ENCODE assay signal across 9 cellular contexts in genomic region chr9:73153793-73154227, GRCh38. TPM values are rescaled to one million over a fixed set of nuclear protein-coding genes. Genes with fewer than 3 reads are reported as not detected.
DNase-seq lines count a peak whose midpoint lies in the region; ATAC-seq, FAIRE-seq and TF ChIP-seq lines count a peak whose summit lies in the region.
"Had no signal": no experiment of that assay in that cellular context is flagged by ENCODE, and none has a peak within 500 bp of the region (broad histone marks: within the 10 kb centered on the region; RNA-seq: fewer than 3 reads in every experiment).

No MANE protein-coding gene starts in this region.

- H3K4me1 Mint-ChIP-seq in Caco-2 (ENCODE audit: low read depth, unreplicated experiment): no peaks in the 10 kb centered on the region

- H3K4me1 ChIP-seq in esophagus (ENCODE audit: control insufficient read depth in 2 of 2, insufficient read depth in 2 of 2, low read length in 1 of 2) (peaks cover 0 to 2% of the 10 kb centered on the region in 2 donors), trophoblast cell (ENCODE audit: control insufficient read depth in 1 of 2, insufficient read depth in 2 of 2, low read length in 2 of 2) (peaks cover 0 to 5% of the 10 kb centered on the region in 2 experiments), Caco-2 (no peaks in the 10 kb centered on the region)

- H3K27ac Mint-ChIP-seq in Caco-2 (ENCODE audit: unreplicated experiment): no peak overlapping the region

- no peak for TF ChIP-seq CTCF in Caco-2 (IDR thresholded peaks at IDR 0.05; ENCODE audit: insufficient read depth in 1 of 2, low read depth in 1 of 2, low read length in 1 of 2, severe bottlenecking in 1 of 2, unreplicated experiment in 1 of 2)

- H3K4me3 Mint-ChIP-seq in Caco-2 (ENCODE audit: unreplicated experiment): no peak overlapping the region

- POLR2A ChIA-PET in Caco-2 (lab: Charles Lee): no interaction called here

- H3K36me3 ChIP-seq in esophagus (ENCODE audit: control insufficient read depth in 2 of 2, insufficient read depth in 2 of 2, low read length in 1 of 2): no peaks in the 10 kb centered on the region
- peaks cover 5 to 7% of the 10 kb centered on the region in 2 experiments for H3K36me3 ChIP-seq in trophoblast cell (ENCODE audit: control insufficient read depth in 1 of 2, insufficient read depth in 2 of 2, low read length in 2 of 2)
- no peaks in the 10 kb centered on the region for H3K36me3 ChIP-seq in Caco-2 (ENCODE audit: control insufficient read depth, insufficient read depth, low read length)

- H3K9me3 ChIP-seq in esophagus (ENCODE audit: control insufficient read depth in 2 of 2, insufficient read depth in 1 of 2, low read depth in 1 of 2, low read length in 1 of 2): no peaks in the 10 kb centered on the region
- H3K9me3 ChIP-seq in trophoblast cell (ENCODE audit: insufficient read depth, low read depth, low read length): no peaks in the 10 kb centered on the region
- H3K9me3 ChIP-seq in Caco-2: no peaks in the 10 kb centered on the region

- DNase-seq in ELR (ENCODE audit: low read depth) (peak; percentile 69), RCC 7860 (ENCODE audit: low spot score) (peak; percentile 80), trophoblast cell (peak in 1 of 2 donors; percentile 65), middle frontal gyrus (ENCODE audit: extremely low spot score, low spot score) (no peak), Caco-2 (no peak), T1000 (lab: John Stamatoyannopoulos, UW) (no peak)

- no peak overlapping the region for H2AK5ac ChIP-seq in trophoblast cell (ENCODE audit: low read length)

- no peaks in the 10 kb centered on the region for H3K27me3 Mint-ChIP-seq in Caco-2 (ENCODE audit: insufficient read depth, unreplicated experiment)

- intact Hi-C loops in Caco-2 (cut with micrococcal nuclease; ENCODE audit: unreplicated experiment): no loop called here

- H2AFZ ChIP-seq in trophoblast cell (ENCODE audit: insufficient read depth, low read length, poor library complexity): no peak overlapping the region

- peak overlapping the region; percentile 50 to 95 for H3K4me3 ChIP-seq in esophagus (ENCODE audit: low read depth in 1 of 2, low read length in 2 of 2)
- H3K4me3 ChIP-seq in trophoblast cell (ENCODE audit: low read depth, low read length): no peak overlapping the region
- no peak overlapping the region for H3K4me3 ChIP-seq in Caco-2 (ENCODE audit: low read depth, low read length)

- BruUV-seq in Caco-2 (replicated peaks; lab: Mats Ljungman, UMichigan): no TSS peak

- H3K27me3 ChIP-seq in esophagus (ENCODE audit: control insufficient read depth in 1 of 2, insufficient read depth in 2 of 2, low read length in 2 of 2) (no peaks in the 10 kb centered on the region), trophoblast cell (ENCODE audit: insufficient read depth, low read length) (no peaks in the 10 kb centered on the region), Caco-2 (replicated peaks; ENCODE audit: control insufficient read depth, insufficient read depth, low read length) (no peaks in the 10 kb centered on the region)

- no peak overlapping the region for H4K12ac ChIP-seq in trophoblast cell (ENCODE audit: low read depth, low read length)

- WGBS in esophagus, 2 donors: 17 to 37% methylated on average over 4 of the region's 4 CpGs
- no CpG with 5 or more reads among the region's 4 CpGs for WGBS in trophoblast cell (ENCODE audit: extremely low coverage, insufficient coverage, insufficient read length)

- H3K4me2 ChIP-seq in trophoblast cell (ENCODE audit: low read length): peak overlapping the region; percentile 70

- no peak for FAIRE-seq in RCC 7860 (lab: Jason Lieb, UNC)
- FAIRE-seq: TTC549 had no signal

- no peak overlapping the region for H3K18ac ChIP-seq in trophoblast cell (ENCODE audit: low read length)

- H3K36me3 Mint-ChIP-seq in Caco-2 (ENCODE audit: insufficient read depth, unreplicated experiment): no peaks in the 10 kb centered on the region

- no peak overlapping the region for H3K14ac ChIP-seq in trophoblast cell (ENCODE audit: low read length)

- H4K91ac ChIP-seq in trophoblast cell (ENCODE audit: low read depth, low read length): no peak overlapping the region

- no peak for ATAC-seq in HG03025 (IDR thresholded peaks at IDR 0.05; ENCODE audit: low FRiP score, unreplicated experiment)

- no peak overlapping the region for H2BK120ac ChIP-seq in trophoblast cell (ENCODE audit: insufficient read depth, low read length, poor library complexity)

- peaks cover 6% of the 10 kb centered on the region for H3K79me2 ChIP-seq in trophoblast cell (ENCODE audit: control insufficient read depth, insufficient read depth, low read length, poor library complexity)

- CTCF ChIA-PET in Caco-2 (lab: Charles Lee): no interaction called here

- no peaks in the 10 kb centered on the region for H3K9me3 Mint-ChIP-seq in Caco-2 (ENCODE audit: unreplicated experiment)

- no peak overlapping the region for H4K8ac ChIP-seq in trophoblast cell (ENCODE audit: low read depth, low read length)

- H3K9ac ChIP-seq in trophoblast cell (ENCODE audit: low read length): no peak overlapping the region

- H3K79me1 ChIP-seq in trophoblast cell (ENCODE audit: low read length): peaks cover 6% of the 10 kb centered on the region

- H3K4ac ChIP-seq in trophoblast cell (ENCODE audit: low read depth, low read length): peak overlapping the region; percentile 30

- no peak overlapping the region for H2BK5ac ChIP-seq in trophoblast cell (ENCODE audit: low read depth, low read length, poor library complexity)

- no peak overlapping the region for H3K23ac ChIP-seq in trophoblast cell (ENCODE audit: low read length)

- H2BK12ac ChIP-seq in trophoblast cell (ENCODE audit: low read length): no peak overlapping the region

- H3K27ac ChIP-seq in esophagus (ENCODE audit: low read depth in 2 of 2, low read length in 1 of 2) (peak overlapping the region; percentile 74 to 75), trophoblast cell (ENCODE audit: low read depth, low read length) (peak overlapping the region; percentile 29)

RNA-seq across cellular contexts. Expression of gene ANXA1, which starts 2.1 kb away (rescaled TPM):
- over 10,000 TPM in 1 of 2 donors, 1,000 to 10,000 TPM in 1; 8,051 to 11,813 TPM for polyA plus RNA-seq in esophagus
- 1,785 and 1,843 TPM in 2 replicates for polyA plus RNA-seq in trophoblast cell (2013)
- total RNA-seq in Caco-2 (2022): 8.3 and 12.0 TPM in 2 replicates

Comparison
In these comparisons a context has a peak if more than half of its experiments do, and no peak if none do; other contexts are left out.
1. DNase-seq: peak in ELR (single experiment) and RCC 7860 (single experiment); none in middle frontal gyrus (single experiment), Caco-2 (0 of 2) and T1000 (single experiment).
2. H3K4me3 ChIP-seq: peak in esophagus (2 of 2); none in trophoblast cell (single experiment) and Caco-2 (single experiment).